Comparison of ENCODE assay signal across 1 cellular context in the genomic region with DNA sequence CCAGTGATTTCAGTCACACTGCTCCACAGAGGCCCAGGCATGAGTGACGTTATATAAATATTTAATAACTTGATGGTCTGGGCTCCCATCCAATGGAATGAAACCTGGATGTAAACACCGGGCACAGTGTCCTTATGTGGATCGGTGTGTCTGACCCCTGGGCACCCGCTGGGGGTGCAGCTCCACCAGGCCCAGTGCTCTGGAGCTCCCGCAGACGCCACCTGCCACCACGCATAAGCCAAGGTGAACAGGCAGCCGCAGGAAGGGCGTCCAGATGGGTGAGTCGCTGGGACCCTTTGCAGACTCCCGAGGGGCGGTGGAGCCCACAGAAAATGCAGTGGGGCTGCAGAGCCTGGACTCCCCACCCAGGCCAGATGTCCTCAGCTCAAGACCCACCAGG.
TF ChIP-seq lines count a peak whose summit lies in the region.

No MANE protein-coding gene starts in this region.

TF ChIP-seq in SK-N-SH, 30 proteins besides CTCF, POLR2A, EP300 and RAD21 (continued from another document):
- TF ChIP-seq, protein P1, sequence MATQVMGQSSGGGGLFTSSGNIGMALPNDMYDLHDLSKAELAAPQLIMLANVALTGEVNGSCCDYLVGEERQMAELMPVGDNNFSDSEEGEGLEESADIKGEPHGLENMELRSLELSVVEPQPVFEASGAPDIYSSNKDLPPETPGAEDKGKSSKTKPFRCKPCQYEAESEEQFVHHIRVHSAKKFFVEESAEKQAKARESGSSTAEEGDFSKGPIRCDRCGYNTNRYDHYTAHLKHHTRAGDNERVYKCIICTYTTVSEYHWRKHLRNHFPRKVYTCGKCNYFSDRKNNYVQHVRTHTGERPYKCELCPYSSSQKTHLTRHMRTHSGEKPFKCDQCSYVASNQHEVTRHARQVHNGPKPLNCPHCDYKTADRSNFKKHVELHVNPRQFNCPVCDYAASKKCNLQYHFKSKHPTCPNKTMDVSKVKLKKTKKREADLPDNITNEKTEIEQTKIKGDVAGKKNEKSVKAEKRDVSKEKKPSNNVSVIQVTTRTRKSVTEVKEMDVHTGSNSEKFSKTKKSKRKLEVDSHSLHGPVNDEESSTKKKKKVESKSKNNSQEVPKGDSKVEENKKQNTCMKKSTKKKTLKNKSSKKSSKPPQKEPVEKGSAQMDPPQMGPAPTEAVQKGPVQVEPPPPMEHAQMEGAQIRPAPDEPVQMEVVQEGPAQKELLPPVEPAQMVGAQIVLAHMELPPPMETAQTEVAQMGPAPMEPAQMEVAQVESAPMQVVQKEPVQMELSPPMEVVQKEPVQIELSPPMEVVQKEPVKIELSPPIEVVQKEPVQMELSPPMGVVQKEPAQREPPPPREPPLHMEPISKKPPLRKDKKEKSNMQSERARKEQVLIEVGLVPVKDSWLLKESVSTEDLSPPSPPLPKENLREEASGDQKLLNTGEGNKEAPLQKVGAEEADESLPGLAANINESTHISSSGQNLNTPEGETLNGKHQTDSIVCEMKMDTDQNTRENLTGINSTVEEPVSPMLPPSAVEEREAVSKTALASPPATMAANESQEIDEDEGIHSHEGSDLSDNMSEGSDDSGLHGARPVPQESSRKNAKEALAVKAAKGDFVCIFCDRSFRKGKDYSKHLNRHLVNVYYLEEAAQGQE (IDR thresholded peaks at IDR 0.05; ENCODE audit: low read depth, low read length) = no peak
- no peak for TF ChIP-seq FOSL2 (IDR thresholded peaks at IDR 0.05; ENCODE audit: borderline replicate concordance, low read depth)
- TF ChIP-seq MXI1 (IDR thresholded peaks at IDR 0.05; ENCODE audit: low read depth, low read length) = no peak
- TF ChIP-seq, protein P2, sequence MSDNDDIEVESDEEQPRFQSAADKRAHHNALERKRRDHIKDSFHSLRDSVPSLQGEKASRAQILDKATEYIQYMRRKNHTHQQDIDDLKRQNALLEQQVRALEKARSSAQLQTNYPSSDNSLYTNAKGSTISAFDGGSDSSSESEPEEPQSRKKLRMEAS (IDR thresholded peaks at IDR 0.05; ENCODE audit: low read depth) = no peak
- no peak for TF ChIP-seq FOXJ3 (CRISPR knock-in tag; IDR thresholded peaks at IDR 0.05)
- no peak for TF ChIP-seq TAF1 (IDR thresholded peaks at IDR 0.05; ENCODE audit: borderline replicate concordance, low read depth, low read length)
- TF ChIP-seq, protein P3, sequence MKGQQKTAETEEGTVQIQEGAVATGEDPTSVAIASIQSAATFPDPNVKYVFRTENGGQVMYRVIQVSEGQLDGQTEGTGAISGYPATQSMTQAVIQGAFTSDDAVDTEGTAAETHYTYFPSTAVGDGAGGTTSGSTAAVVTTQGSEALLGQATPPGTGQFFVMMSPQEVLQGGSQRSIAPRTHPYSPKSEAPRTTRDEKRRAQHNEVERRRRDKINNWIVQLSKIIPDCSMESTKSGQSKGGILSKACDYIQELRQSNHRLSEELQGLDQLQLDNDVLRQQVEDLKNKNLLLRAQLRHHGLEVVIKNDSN (IDR thresholded peaks at IDR 0.05; ENCODE audit: borderline replicate concordance, low read depth) = no peak
